Comparison of ENCODE assay signal across 8 cellular contexts in genomic region chr12:103715494-103715893, GRCh38.
"Had no signal": no experiment of that assay in that cellular context is flagged by ENCODE, and none has a peak within 500 bp of the region (broad histone marks: within the 10 kb centered on the region; RNA-seq: fewer than 3 reads in every experiment).

No MANE protein-coding gene starts in this region.

- H3K9me3 ChIP-seq: HAP-1 had no signal

- H3K36me3 ChIP-seq: HAP-1 had no signal

- H2AFZ ChIP-seq: GM23248 had no signal

- H3K4me3 ChIP-seq: GM23248, HAP-1 had no signal

- H3K9ac ChIP-seq: GM23248 had no signal

- ATAC-seq: HCT116, HepG2 had no signal

- DNase-seq: GM23248, GOT3, H7, HFFc6 had no signal

- H3K27ac ChIP-seq: GM23248, HL-60 had no signal
